7 cellular contexts compared by ENCODE assay signal in the genomic region with DNA sequence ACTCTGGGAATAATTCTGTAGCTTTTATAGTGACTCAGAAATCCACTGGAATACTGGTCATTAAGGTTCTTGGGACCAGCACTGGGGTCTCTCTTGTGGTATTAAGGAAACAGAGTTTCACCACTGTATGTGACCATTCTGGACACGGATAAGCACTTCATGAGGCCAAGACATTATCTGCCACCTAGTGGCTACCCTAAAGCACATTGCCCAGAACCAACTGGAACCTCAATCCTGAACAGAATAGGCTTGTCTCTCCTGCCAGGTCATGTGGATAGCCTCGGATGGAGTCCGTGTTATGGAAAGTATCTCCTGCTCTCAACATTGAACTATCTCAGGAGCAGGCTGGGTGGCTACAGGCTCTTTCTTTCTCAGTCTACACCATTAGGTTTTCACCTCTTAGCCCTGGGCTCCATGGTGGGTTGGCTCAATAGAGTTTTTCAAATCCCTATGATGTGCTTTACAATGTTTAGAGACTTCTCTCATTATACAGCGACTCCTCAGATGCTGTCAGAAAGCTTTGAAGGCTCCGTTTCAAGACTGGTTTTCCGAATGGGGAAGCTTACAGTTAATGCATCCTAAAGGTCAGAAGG.
DNase-seq lines count a peak whose midpoint lies in the region; ATAC-seq and TF ChIP-seq lines count a peak whose summit lies in the region.

No MANE protein-coding gene starts in this region.

- intact Hi-C loops in dorsolateral prefrontal cortex (cut with DNase I), result loop anchor here in 1 of 2 donors (2.0 kb wide), 1 partner anchor 127 kb away; no protein-coding TSS in a partner anchor
- intact Hi-C loops in ovary (cut with DNase I), result no loop called here

- H3K27me3 ChIP-seq in dorsolateral prefrontal cortex (peaks cover 0 to 12% (median 0%) of the 10 kb centered on the region in 45 donors), ovary (no peaks in the 10 kb centered on the region)

- H3K9me3 ChIP-seq in ovary, result no peaks in the 10 kb centered on the region

- TF ChIP-seq CTCF in GM12865 (IDR thresholded peaks at IDR 0.05; ENCODE audit: insufficient read depth, low read depth, low read length, missing control alignments) (peak; percentile 59), LNCAP (IDR thresholded peaks at IDR 0.05) (peak; percentile 48), dorsolateral prefrontal cortex (IDR thresholded peaks at IDR 0.05 in 54 of 56, conservative IDR thresholded peaks at IDR 0.05 in 2 of 56; ENCODE audit: low read depth in 1 of 56, partially characterized antibody in 56 of 56) (peak; percentile 11 to 87 (median 66)), nephron progenitor cell (IDR thresholded peaks at IDR 0.05) (peak; percentile 40), ovary (IDR thresholded peaks at IDR 0.05) (no peak)

- H3K4me3 Mint-ChIP-seq in nephron progenitor cell, result no peak overlapping the region

- DNase-seq in GM12865 (ENCODE audit: low read depth), result peak; percentile 42
- DNase-seq in dorsolateral prefrontal cortex, result peak in 3 of 10 donors; percentile 21 to 38 (median 24)
- no peak for DNase-seq in nephron progenitor cell
- no peak for DNase-seq in NCI-H2171 (lab: John Stamatoyannopoulos, UW)
- DNase-seq in ovary, result no peak

- no peak overlapping the region for H3K27ac Mint-ChIP-seq in nephron progenitor cell

- WGBS in ovary, 3 donors, result 60 to 66% (median 63%) methylated on average over 6 of the region's 6 CpGs

- no peak for TF ChIP-seq EP300 in ovary (IDR thresholded peaks at IDR 0.05)

- H3K27ac ChIP-seq in dorsolateral prefrontal cortex (no peak overlapping the region), ovary (no peak overlapping the region)

- H3K27me3 Mint-ChIP-seq in nephron progenitor cell (ENCODE audit: low read depth, poor library complexity), result no peaks in the 10 kb centered on the region

- no peaks in the 10 kb centered on the region for H3K4me1 ChIP-seq in ovary (ENCODE audit: insufficient read depth)

- H3K36me3 Mint-ChIP-seq in nephron progenitor cell (ENCODE audit: low read depth), result no peaks in the 10 kb centered on the region

- ATAC-seq in HG03520 (IDR thresholded peaks at IDR 0.05; ENCODE audit: unreplicated experiment), result no peak

- H3K36me3 ChIP-seq in ovary, result no peaks in the 10 kb centered on the region

- H3K9me3 Mint-ChIP-seq in nephron progenitor cell, result peaks cover 18% of the 10 kb centered on the region

- H3K4me3 ChIP-seq in GM12865 (ENCODE audit: low read depth, low read length) (no peak overlapping the region), dorsolateral prefrontal cortex (no peak overlapping the region), ovary (no peak overlapping the region)

- no peaks in the 10 kb centered on the region for H3K4me1 Mint-ChIP-seq in nephron progenitor cell

- no peak for TF ChIP-seq POLR2A in ovary (IDR thresholded peaks at IDR 0.05)

Comparison
In these comparisons a context has a peak if more than half of its experiments do, and no peak if none do; other contexts are left out.
1. CTCF ChIP-seq: peak in GM12865 (single experiment), LNCAP (single experiment), dorsolateral prefrontal cortex (56 of 56) and nephron progenitor cell (single experiment); none in ovary (0 of 3).